ENCODE assay signal across 1 cellular context in genomic region chr19:33094504-33095067, GRCh38.
TF ChIP-seq lines count a peak whose summit lies in the region.

No MANE protein-coding gene starts in this region.

TF ChIP-seq in HCT116, 20 proteins besides CTCF, POLR2A, EP300 and RAD21 (continued from another document):
- TF ChIP-seq REST (IDR thresholded peaks at IDR 0.05; ENCODE audit: low read depth) = no peak
TF ChIP-seq in HCT116: peak in this region for 0.
